ENCODE assay signal across 11 cellular contexts in genomic region chr1:216528816-216529215, GRCh38.
DNase-seq lines count a peak whose midpoint lies in the region; ATAC-seq lines count a peak whose summit lies in the region.
"Had no signal": no experiment of that assay in that cellular context is flagged by ENCODE, and none has a peak within 500 bp of the region (broad histone marks: within the 10 kb centered on the region; RNA-seq: fewer than 3 reads in every experiment).

No MANE protein-coding gene starts in this region.

- ATAC-seq in GM18520 (IDR thresholded peaks at IDR 0.05; ENCODE audit: unreplicated experiment) (peak; percentile 95), GM21737 (IDR thresholded peaks at IDR 0.05; ENCODE audit: unreplicated experiment) (peak; percentile 87), HG03558 (IDR thresholded peaks at IDR 0.05; ENCODE audit: extremely low read depth, unreplicated experiment) (peak; percentile 85), left lobe of liver (peak; percentile 27)
- ATAC-seq in stimulated activated naive CD8-positive, alpha-beta T cell treated with anti-CD3 and anti-CD28 coated beads, Interleukin-15, amount 100 ng/mL, for 72 hours: no peak

- H3K9me3 ChIP-seq in HAP-1: no peaks in the 10 kb centered on the region

- H3K27me3 ChIP-seq in HAP-1 (ENCODE audit: low read depth): no peaks in the 10 kb centered on the region

- H3K9me3 Mint-ChIP-seq in stimulated activated naive CD8-positive, alpha-beta T cell treated with anti-CD3 and anti-CD28 coated beads, Interleukin-15, amount 100 ng/mL, for 72 hours: peaks cover 0 to 10% of the 10 kb centered on the region in 2 donors
- H3K9me3 Mint-ChIP-seq: activated CD4-positive, alpha-beta T cell treated with anti-CD3 and anti-CD28 coated beads, Interleukin-2, amount 10 ng/mL, durations not matched to agents 24 days and 14 days had no signal

- no peaks in the 10 kb centered on the region for H3K27me3 Mint-ChIP-seq in stimulated activated naive CD8-positive, alpha-beta T cell treated with anti-CD3 and anti-CD28 coated beads, Interleukin-15, amount 100 ng/mL, for 72 hours
- H3K27me3 Mint-ChIP-seq: activated CD4-positive, alpha-beta T cell treated with anti-CD3 and anti-CD28 coated beads, Interleukin-2, amount 10 ng/mL, durations not matched to agents 24 days and 14 days had no signal

- no peak overlapping the region for H3K4me3 ChIP-seq in HAP-1

- no peak overlapping the region for H3K27ac Mint-ChIP-seq in stimulated activated naive CD8-positive, alpha-beta T cell treated with anti-CD3 and anti-CD28 coated beads, Interleukin-15, amount 100 ng/mL, for 72 hours
- H3K27ac Mint-ChIP-seq: activated CD4-positive, alpha-beta T cell treated with anti-CD3 and anti-CD28 coated beads, Interleukin-2, amount 10 ng/mL, durations not matched to agents 24 days and 14 days had no signal

- no peaks in the 10 kb centered on the region for H3K36me3 ChIP-seq in HAP-1 (replicated peaks)

- peaks cover 2% of the 10 kb centered on the region; the same call in 1 of the 2 replicates for H3K4me1 ChIP-seq in HAP-1

- no peak overlapping the region for H3K4me3 Mint-ChIP-seq in stimulated activated naive CD8-positive, alpha-beta T cell treated with anti-CD3 and anti-CD28 coated beads, Interleukin-15, amount 100 ng/mL, for 72 hours
- H3K4me3 Mint-ChIP-seq: activated CD4-positive, alpha-beta T cell treated with anti-CD3 and anti-CD28 coated beads, Interleukin-2, amount 10 ng/mL, durations not matched to agents 24 days and 14 days had no signal

- in situ Hi-C loops in HAP-1 (cut with MboI; ENCODE audit: low sequenced_read_pairs): no loop called here

- no peaks in the 10 kb centered on the region for H3K4me1 Mint-ChIP-seq in stimulated activated naive CD8-positive, alpha-beta T cell treated with anti-CD3 and anti-CD28 coated beads, Interleukin-15, amount 100 ng/mL, for 72 hours
- H3K4me1 Mint-ChIP-seq: activated CD4-positive, alpha-beta T cell treated with anti-CD3 and anti-CD28 coated beads, Interleukin-2, amount 10 ng/mL, durations not matched to agents 24 days and 14 days had no signal

- DNase-seq in left lobe of liver (ENCODE audit: low spot score) (no peak), HAP-1 (ENCODE audit: low spot score in 2 of 2) (no peak), globus pallidus (ENCODE audit: low spot score) (no peak)
- no peak for DNase-seq in activated effector memory CD4-positive, alpha-beta T cell treated with Interleukin-2 at 50 U/mL for 16 hours
- no peak for DNase-seq in stimulated activated naive CD8-positive, alpha-beta T cell treated with anti-CD3 and anti-CD28 coated beads, Interleukin-15, amount 100 ng/mL, for 72 hours
- DNase-seq: activated CD4-positive, alpha-beta T cell treated with anti-CD3 and anti-CD28 coated beads, Interleukin-2, amount 10 ng/mL, durations not matched to agents 24 days and 14 days; cortex of kidney; NCI-H2081 had no signal
